Comparison of ENCODE assay signal across 8 cellular contexts in genomic region chr14:103057028-103057371, GRCh38. TPM values are rescaled to one million over a fixed set of nuclear protein-coding genes. Genes with fewer than 3 reads are reported as not detected.
A peak's percentile ranks its signal among the peaks of the same experiment; 100 is the strongest.
DNase-seq lines count a peak whose midpoint lies in the region; ATAC-seq and TF ChIP-seq lines count a peak whose summit lies in the region.

No MANE protein-coding gene starts in this region.

- no peaks in the 10 kb centered on the region for H3K27me3 ChIP-seq in gastrocnemius medialis

- TF ChIP-seq CTCF in gastrocnemius medialis (IDR thresholded peaks at IDR 0.05 in 4 of 5, conservative IDR thresholded peaks at IDR 0.05 in 1 of 5) (no peak), GM20000 (IDR thresholded peaks at IDR 0.05; ENCODE audit: extremely low read depth, missing control alignments) (no peak)

- DNase-seq in activated T-cell treated with anti-CD3 and anti-CD28 coated beads, Interleukin-2, amount 50 U/mL, for 72 hours = no peak
- no peak for DNase-seq in activated T-cell treated with anti-CD3 and anti-CD28 coated beads for 4 hours
- no peak for DNase-seq in T-helper 17 cell
- DNase-seq in left cardiac atrium = peak; percentile 44
- no peak for DNase-seq in gastrocnemius medialis
- no peak for DNase-seq in midbrain (lab: John Stamatoyannopoulos, UW)
- DNase-seq in GM20000 (ENCODE audit: low spot score) = no peak
- DNase-seq in ureter (ENCODE audit: low spot score) = no peak

- peaks cover 45% of the 10 kb centered on the region for H3K27me3 Mint-ChIP-seq in activated T-cell treated with anti-CD3 and anti-CD28 coated beads, Interleukin-2, amount 50 U/mL, for 72 hours (ENCODE audit: low read depth)
- no peaks in the 10 kb centered on the region for H3K27me3 Mint-ChIP-seq in T-helper 17 cell

- H3K4me3 Mint-ChIP-seq in activated T-cell treated with anti-CD3 and anti-CD28 coated beads, Interleukin-2, amount 50 U/mL, for 72 hours = no peak overlapping the region
- no peak overlapping the region for H3K4me3 Mint-ChIP-seq in T-helper 17 cell

- peaks cover 46 to 48% of the 10 kb centered on the region in 2 donors for H3K4me1 ChIP-seq in gastrocnemius medialis

- peak overlapping the region; percentile 70 to 91 (median 82) for H3K4me3 ChIP-seq in gastrocnemius medialis

- no peaks in the 10 kb centered on the region for H3K36me3 ChIP-seq in gastrocnemius medialis

- H3K36me3 Mint-ChIP-seq in activated T-cell treated with anti-CD3 and anti-CD28 coated beads, Interleukin-2, amount 50 U/mL, for 72 hours (ENCODE audit: insufficient read depth in 2 of 2) = no peaks in the 10 kb centered on the region
- H3K36me3 Mint-ChIP-seq in T-helper 17 cell (ENCODE audit: low read depth) = no peaks in the 10 kb centered on the region

- peak; percentile 29 to 56 for TF ChIP-seq POLR2A in gastrocnemius medialis (IDR thresholded peaks at IDR 0.05)

- no peaks in the 10 kb centered on the region for H3K9me3 Mint-ChIP-seq in activated T-cell treated with anti-CD3 and anti-CD28 coated beads, Interleukin-2, amount 50 U/mL, for 72 hours

- H3K27ac ChIP-seq in gastrocnemius medialis = peak overlapping the region; percentile 81 to 92 (median 88)

- no peaks in the 10 kb centered on the region for H3K4me1 Mint-ChIP-seq in activated T-cell treated with anti-CD3 and anti-CD28 coated beads, Interleukin-2, amount 50 U/mL, for 72 hours (ENCODE audit: low read depth)
- H3K4me1 Mint-ChIP-seq in T-helper 17 cell = peaks cover 17% of the 10 kb centered on the region

- ATAC-seq in activated T-cell treated with anti-CD3 and anti-CD28 coated beads, Interleukin-2, amount 50 U/mL, for 72 hours (replicated peaks in 1 of 2) = peak; percentile 20 to 29
- peak; percentile 18 for ATAC-seq in T-helper 17 cell
- ATAC-seq in left cardiac atrium = peak in 1 of 2 donors; percentile 2
- peak; percentile 39 to 56 for ATAC-seq in gastrocnemius medialis

- intact Hi-C loops in left cardiac atrium (cut with DNase I) = no loop called here
- intact Hi-C loops in gastrocnemius medialis (cut with DNase I; ENCODE audit: low total_unique reads) = no loop called here

- H3K27ac Mint-ChIP-seq in activated T-cell treated with anti-CD3 and anti-CD28 coated beads, Interleukin-2, amount 50 U/mL, for 72 hours = no peak overlapping the region
- peak overlapping the region; percentile 49 for H3K27ac Mint-ChIP-seq in T-helper 17 cell

- in situ Hi-C loops in gastrocnemius medialis (cut with MboI; ENCODE audit: low sequenced_read_pairs in 4 of 4) = no loop called here

- H3K9me3 ChIP-seq in T-helper 17 cell (ENCODE audit: control insufficient read depth, low read length, poor library complexity, severe bottlenecking) = no peaks in the 10 kb centered on the region
- no peaks in the 10 kb centered on the region for H3K9me3 ChIP-seq in gastrocnemius medialis

RNA-seq across cellular contexts. Expression of gene CDC42BPB, which starts 0.3 kb away (rescaled TPM):
- total RNA-seq in activated T-cell treated with anti-CD3 and anti-CD28 coated beads, Interleukin-2, amount 50 U/mL, for 72 hours = 1 to 10 TPM; 3.7 to 5.4 TPM
- total RNA-seq in T-helper 17 cell (10 to 100 TPM; 11.6 to 16.3 TPM), left cardiac atrium (10 to 100 TPM; 57.3 to 79.2 TPM), gastrocnemius medialis (10 to 100 TPM; 30.0 to 64.3 (median 32.6) TPM), ureter (131 TPM)

RNA-seq across cellular contexts. Expression of gene LBHD2, which starts 27.0 kb away (rescaled TPM):
- not detected for total RNA-seq in activated T-cell treated with anti-CD3 and anti-CD28 coated beads, Interleukin-2, amount 50 U/mL, for 72 hours
- total RNA-seq in T-helper 17 cell (not detected), left cardiac atrium (under 1 TPM in 1 of 2 donors, not detected in 1; 0.47 TPM), gastrocnemius medialis (not detected), ureter (not detected)

RNA-seq across cellular contexts. Expression of gene EXOC3L4, which starts 37.5 kb away (rescaled TPM):
- total RNA-seq in activated T-cell treated with anti-CD3 and anti-CD28 coated beads, Interleukin-2, amount 50 U/mL, for 72 hours = not detected
- total RNA-seq in T-helper 17 cell = not detected
- under 1 TPM; 0.91 to 0.92 TPM for total RNA-seq in left cardiac atrium
- 1 to 10 TPM in 1 of 4 donors, under 1 TPM in 1, not detected in 2; 0.35 to 2.4 TPM for total RNA-seq in gastrocnemius medialis
- total RNA-seq in ureter = 2.5 TPM
